8 cellular contexts compared by ENCODE assay signal in genomic region chr16:29007865-29008593, GRCh38. TPM values are rescaled to one million over a fixed set of nuclear protein-coding genes. Genes with fewer than 3 reads are reported as not detected.
DNase-seq lines count a peak whose midpoint lies in the region; ATAC-seq lines count a peak whose summit lies in the region.

No MANE protein-coding gene starts in this region.

- peak; percentile 83 for DNase-seq in EL
- DNase-seq in activated naive CD4-positive, alpha-beta T cell treated with anti-CD3 and anti-CD28 coated beads for 36 hours: peak; percentile 92
- DNase-seq in stimulated activated CD4-positive, alpha-beta T cell treated with anti-CD3 and anti-CD28 coated beads, Interleukin-12 subunit alpha, Interleukin-12 subunit beta, amount 100 ng/mL, for 4 hours: peak; percentile 62
- DNase-seq in left lobe of liver (ENCODE audit: low spot score): no peak

- intact Hi-C loops in activated naive CD4-positive, alpha-beta T cell treated with anti-CD3 and anti-CD28 coated beads for 36 hours (cut with micrococcal nuclease): loop anchor here (1.0 to 2.0 kb wide), 4 partner anchors 13 to 57 kb away; partner anchors contain the start of genes NFATC2IP and SPNS1

- CTCF ChIA-PET in activated naive CD4-positive, alpha-beta T cell treated with anti-CD3 and anti-CD28 coated beads for 36 hours (lab: Charles Lee): interaction anchor here (1.2 to 1.4 kb wide), 2 partner anchors 14 to 30 kb away, joined by 3 read pairs; no protein-coding TSS in a partner anchor

- no peaks in the 10 kb centered on the region for H3K27me3 Mint-ChIP-seq in T-helper 1 cell treated with Interleukin-12 subunit alpha and Interleukin-12 subunit beta and Interleukin-4 antibody, amounts not matched to agents 30 μg/mL and 1 μg/mL, for 36 hours (ENCODE audit: low read depth)
- no peaks in the 10 kb centered on the region for H3K27me3 Mint-ChIP-seq in activated naive CD4-positive, alpha-beta T cell treated with anti-CD3 and anti-CD28 coated beads for 36 hours (ENCODE audit: low read depth)

- peak overlapping the region; percentile 43 for H3K4me3 Mint-ChIP-seq in T-helper 1 cell treated with Interleukin-12 subunit alpha and Interleukin-12 subunit beta and Interleukin-4 antibody, amounts not matched to agents 30 μg/mL and 1 μg/mL, for 36 hours
- H3K4me3 Mint-ChIP-seq in activated naive CD4-positive, alpha-beta T cell treated with anti-CD3 and anti-CD28 coated beads for 36 hours: peak overlapping the region; percentile 20

- no peaks in the 10 kb centered on the region for H3K9me3 Mint-ChIP-seq in T-helper 1 cell treated with Interleukin-12 subunit alpha and Interleukin-12 subunit beta and Interleukin-4 antibody, amounts not matched to agents 30 μg/mL and 1 μg/mL, for 36 hours
- H3K9me3 Mint-ChIP-seq in activated naive CD4-positive, alpha-beta T cell treated with anti-CD3 and anti-CD28 coated beads for 36 hours: no peaks in the 10 kb centered on the region

- ATAC-seq in left lobe of liver: no peak
- ATAC-seq in HG03354 (IDR thresholded peaks at IDR 0.05; ENCODE audit: poor library complexity, severe bottlenecking, unreplicated experiment): no peak
- ATAC-seq in GM21390 (IDR thresholded peaks at IDR 0.05; ENCODE audit: unreplicated experiment): no peak
- no peak for ATAC-seq in HG03469 (IDR thresholded peaks at IDR 0.05; ENCODE audit: unreplicated experiment)

- H3K27ac Mint-ChIP-seq in T-helper 1 cell treated with Interleukin-12 subunit alpha and Interleukin-12 subunit beta and Interleukin-4 antibody, amounts not matched to agents 30 μg/mL and 1 μg/mL, for 36 hours: peak overlapping the region; percentile 96
- peak overlapping the region; percentile 83 for H3K27ac Mint-ChIP-seq in activated naive CD4-positive, alpha-beta T cell treated with anti-CD3 and anti-CD28 coated beads for 36 hours

- H3K36me3 Mint-ChIP-seq in T-helper 1 cell treated with Interleukin-12 subunit alpha and Interleukin-12 subunit beta and Interleukin-4 antibody, amounts not matched to agents 30 μg/mL and 1 μg/mL, for 36 hours (ENCODE audit: low read depth): peaks cover 4% of the 10 kb centered on the region
- no peaks in the 10 kb centered on the region for H3K36me3 Mint-ChIP-seq in activated naive CD4-positive, alpha-beta T cell treated with anti-CD3 and anti-CD28 coated beads for 36 hours (ENCODE audit: low read depth)

- peaks cover 38% of the 10 kb centered on the region for H3K4me1 Mint-ChIP-seq in T-helper 1 cell treated with Interleukin-12 subunit alpha and Interleukin-12 subunit beta and Interleukin-4 antibody, amounts not matched to agents 30 μg/mL and 1 μg/mL, for 36 hours (ENCODE audit: low read depth)
- H3K4me1 Mint-ChIP-seq in activated naive CD4-positive, alpha-beta T cell treated with anti-CD3 and anti-CD28 coated beads for 36 hours (ENCODE audit: low read depth): peaks cover 53% of the 10 kb centered on the region

RNA-seq across cellular contexts. Expression of gene LAT, which starts 23.2 kb away (rescaled TPM):
- 100 to 1,000 TPM; 122 to 128 TPM for total RNA-seq in activated naive CD4-positive, alpha-beta T cell treated with anti-CD3 and anti-CD28 coated beads for 36 hours
- 3.5 TPM for total RNA-seq in left lobe of liver

RNA-seq across cellular contexts. Expression of gene SPNS1, which starts 33.5 kb away (rescaled TPM):
- total RNA-seq in activated naive CD4-positive, alpha-beta T cell treated with anti-CD3 and anti-CD28 coated beads for 36 hours: 10 to 100 TPM; 10.3 to 10.5 TPM
- total RNA-seq in left lobe of liver: 22.8 TPM

RNA-seq across cellular contexts. Expression of gene NFATC2IP, which starts 57.3 kb away (rescaled TPM):
- 10 to 100 TPM; 55.5 to 58.9 TPM for total RNA-seq in activated naive CD4-positive, alpha-beta T cell treated with anti-CD3 and anti-CD28 coated beads for 36 hours
- 15.2 TPM for total RNA-seq in left lobe of liver

Comparison
In these comparisons a context has a peak if more than half of its experiments do, and no peak if none do; other contexts are left out.
1. RNA of gene LAT, which starts 23.2 kb away (total RNA-seq): 122 to 128 TPM in activated naive CD4-positive, alpha-beta T cell treated with anti-CD3 and anti-CD28 coated beads for 36 hours; 3.5 TPM in left lobe of liver (single experiment); every median in the first group is over 10 times any median in the second.